Comparison of ENCODE assay signal across 20 cellular contexts in the genomic region with DNA sequence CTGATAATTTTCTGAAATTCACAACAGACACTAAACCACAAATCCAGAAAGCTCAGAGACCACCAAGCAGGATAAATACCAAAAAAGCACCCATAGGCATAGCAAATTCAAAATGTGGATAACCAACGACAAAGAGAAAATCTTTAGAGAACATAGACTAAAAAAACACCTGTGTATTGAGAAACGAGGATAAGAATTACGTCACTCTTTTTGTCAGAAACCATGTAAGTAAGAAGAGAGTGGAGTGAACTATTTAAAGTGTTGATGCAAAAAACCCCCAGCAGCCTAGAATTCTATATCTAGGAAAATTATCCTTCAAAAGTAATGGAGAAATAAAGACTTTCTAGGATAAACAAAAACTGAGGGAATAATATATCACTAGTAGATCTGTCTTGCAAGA.
DNase-seq lines count a peak whose midpoint lies in the region; ATAC-seq, FAIRE-seq and TF ChIP-seq lines count a peak whose summit lies in the region.
"Had no signal": no experiment of that assay in that cellular context is flagged by ENCODE, and none has a peak within 500 bp of the region (broad histone marks: within the 10 kb centered on the region; RNA-seq: fewer than 3 reads in every experiment).

No MANE protein-coding gene starts in this region.

- H3K27me3 Mint-ChIP-seq in endothelial cell (ENCODE audit: unreplicated experiment) (peaks cover 2% of the 10 kb centered on the region), mesothelial cell of epicardium (ENCODE audit: low read depth) (no peaks in the 10 kb centered on the region)
- no peaks in the 10 kb centered on the region for H3K27me3 Mint-ChIP-seq in CD4-positive, alpha-beta T cell

- no peaks in the 10 kb centered on the region for H3K79me2 ChIP-seq in HepG2 (ENCODE audit: insufficient read depth, low read length)

- TF ChIP-seq POLR2A in HepG2 (IDR thresholded peaks at IDR 0.05; ENCODE audit: insufficient read depth in 1 of 2, low read depth in 2 of 2, low read length in 2 of 2) = no peak
- TF ChIP-seq POLR2A in right lobe of liver (IDR thresholded peaks at IDR 0.05) = no peak

- TF ChIP-seq EP300 in HepG2 (IDR thresholded peaks at IDR 0.05; ENCODE audit: low read depth in 2 of 2, low read length in 2 of 2) (no peak), HepG2 (CRISPR knock-in tag; IDR thresholded peaks at IDR 0.05; ENCODE audit: borderline replicate concordance) (no peak)

- H3K4me3 ChIP-seq in HepG2 (replicated peaks in 1 of 3; ENCODE audit: insufficient read depth in 1 of 3, low read depth in 2 of 3, low read length in 3 of 3) (no peak overlapping the region), right lobe of liver (no peak overlapping the region)
- H3K4me3 ChIP-seq: A549, GM12878 had no signal

- TF ChIP-seq RAD21 in HepG2 (CRISPR knock-in tag; IDR thresholded peaks at IDR 0.05) = no peak

- intact Hi-C loops in HepG2 (cut with micrococcal nuclease; ENCODE audit: unreplicated experiment) = no loop called here
- intact Hi-C loops in right lobe of liver (cut with DNase I) = no loop called here
- intact Hi-C loops in CD4-positive, alpha-beta T cell (cut with DNase I, micrococcal nuclease) = no loop called here

- H3K27ac ChIP-seq in HepG2 (ENCODE audit: extremely low read length, insufficient read depth, low read length) (no peak overlapping the region), right lobe of liver (no peak overlapping the region)
- H3K27ac ChIP-seq in CD4-positive, alpha-beta T cell (ENCODE audit: low read depth, low read length) = no peak overlapping the region
- H3K27ac ChIP-seq: A549 had no signal

- H3K36me3 Mint-ChIP-seq in endothelial cell (ENCODE audit: low read depth, unreplicated experiment) (peaks cover 4% of the 10 kb centered on the region), mesothelial cell of epicardium (peaks cover 14% of the 10 kb centered on the region)
- H3K36me3 Mint-ChIP-seq in CD4-positive, alpha-beta T cell (ENCODE audit: low read depth) = peaks cover 45% of the 10 kb centered on the region

- H3K4me2 ChIP-seq in HepG2 (ENCODE audit: low read depth, low read length) = no peak overlapping the region
- H3K4me2 ChIP-seq: A549 had no signal

- no peak for ATAC-seq in HepG2
- no peak for ATAC-seq in right lobe of liver
- ATAC-seq in GM18873 (IDR thresholded peaks at IDR 0.05; ENCODE audit: low FRiP score, unreplicated experiment) = no peak
- no peak for ATAC-seq in CD4-positive, alpha-beta T cell (ENCODE audit: poor library complexity)
- ATAC-seq: A549; CD8-positive, alpha-beta T cell; GM12878 had no signal

- peaks cover 43% of the 10 kb centered on the region for H3K4me1 Mint-ChIP-seq in endothelial cell (ENCODE audit: unreplicated experiment)
- peaks cover 21% of the 10 kb centered on the region for H3K4me1 Mint-ChIP-seq in mesothelial cell of epicardium
- H3K4me1 Mint-ChIP-seq in CD4-positive, alpha-beta T cell (ENCODE audit: low read depth) = no peaks in the 10 kb centered on the region

- H3K9ac ChIP-seq in HepG2 (ENCODE audit: insufficient read depth, low read depth, low read length) = no peak overlapping the region

- no peak for TF ChIP-seq CTCF in HepG2 (CRISPR knock-in tag; IDR thresholded peaks at IDR 0.05)
- TF ChIP-seq CTCF in right lobe of liver (IDR thresholded peaks at IDR 0.05) = no peak
- no peak for TF ChIP-seq CTCF in endothelial cell (IDR thresholded peaks at IDR 0.05; ENCODE audit: unreplicated experiment)
- TF ChIP-seq CTCF in mesothelial cell of epicardium (IDR thresholded peaks at IDR 0.05; ENCODE audit: unreplicated experiment) = no peak
- TF ChIP-seq CTCF in CD4-positive, alpha-beta T cell (IDR thresholded peaks at IDR 0.05) = no peak

- POLR2A ChIA-PET in HepG2 (lab: Yijun Ruan, JAX) = no interaction called here
- POLR2A ChIA-PET in CD4-positive, alpha-beta T cell (lab: Charles Lee) = no interaction called here

- no peak for FAIRE-seq in HepG2 (lab: Jason Lieb, UNC)
- FAIRE-seq: A549, D721Med, GM12878, H1 had no signal

- H2AFZ ChIP-seq in HepG2 (ENCODE audit: low read length) = no peak overlapping the region

- H3K27ac Mint-ChIP-seq in endothelial cell (ENCODE audit: unreplicated experiment) (peak overlapping the region; percentile 65), mesothelial cell of epicardium (peak overlapping the region; percentile 55)
- no peak overlapping the region for H3K27ac Mint-ChIP-seq in CD4-positive, alpha-beta T cell
- H3K27ac Mint-ChIP-seq: CD8-positive, alpha-beta T cell had no signal

- H3K9me3 Mint-ChIP-seq in endothelial cell (ENCODE audit: unreplicated experiment) (no peaks in the 10 kb centered on the region), mesothelial cell of epicardium (peaks cover 4% of the 10 kb centered on the region)
- H3K9me3 Mint-ChIP-seq in CD4-positive, alpha-beta T cell = no peaks in the 10 kb centered on the region
- H3K9me3 Mint-ChIP-seq: CD8-positive, alpha-beta T cell had no signal

- in situ Hi-C loops in HepG2 (cut with HindIII; ENCODE audit: extremely low pct_ligation_motif_present, low pct_unique_long_range_greater_than_20kb) (no loop called here), ACHN (cut with HindIII; ENCODE audit: low pct_ligation_motif_present, low pct_unique_long_range_greater_than_20kb, low sequenced_read_pairs) (no loop called here)

- 33% methylated on average over 3 of the region's 3 CpGs for WGBS in HepG2 (ENCODE audit: low lambda C conversion rate)
- 69% methylated on average over 3 of the region's 3 CpGs for WGBS in right lobe of liver (ENCODE audit: insufficient coverage, low coverage, low lambda C conversion rate, missing lambda C conversion rate)

- BruUV-seq in HepG2 (replicated peaks; lab: Mats Ljungman, UMichigan) = no TSS peak

- H3K27me3 ChIP-seq in HepG2 (ENCODE audit: control insufficient read depth in 1 of 2, insufficient read depth in 2 of 2, low read length in 2 of 2) (no peaks in the 10 kb centered on the region), right lobe of liver (no peaks in the 10 kb centered on the region)
- no peaks in the 10 kb centered on the region for H3K27me3 ChIP-seq in CD4-positive, alpha-beta T cell (ENCODE audit: control insufficient read depth, insufficient read depth, low read length)

- H3K36me3 ChIP-seq in HepG2 (replicated peaks in 1 of 2; ENCODE audit: control insufficient read depth in 1 of 2, insufficient read depth in 2 of 2, low read length in 2 of 2) (no peaks in the 10 kb centered on the region), right lobe of liver (no peaks in the 10 kb centered on the region)

- CTCF ChIA-PET in HepG2 (lab: Yijun Ruan, JAX; ENCODE audit: low intra/inter-chr PET ratio, low total read pairs) = no interaction called here
- CTCF ChIA-PET in CD4-positive, alpha-beta T cell (lab: Charles Lee) = no interaction called here

- no peaks in the 10 kb centered on the region for H3K4me1 ChIP-seq in HepG2 (ENCODE audit: insufficient read depth, low read length)
- H3K4me1 ChIP-seq in right lobe of liver = no peaks in the 10 kb centered on the region
- H3K4me1 ChIP-seq: A549 had no signal

- H4K20me1 ChIP-seq in HepG2 (ENCODE audit: insufficient read depth, low read length) = no peaks in the 10 kb centered on the region

- H3K9me3 ChIP-seq in HepG2 (ENCODE audit: low read length) (no peaks in the 10 kb centered on the region), right lobe of liver (no peaks in the 10 kb centered on the region)
- H3K9me3 ChIP-seq in CD4-positive, alpha-beta T cell (ENCODE audit: control insufficient read depth, low read length) = no peaks in the 10 kb centered on the region
- H3K9me3 ChIP-seq: A549 had no signal

- no peak for DNase-seq in HepG2 (ENCODE audit: low spot score)
- DNase-seq in right lobe of liver = no peak
- no peak for DNase-seq in endothelial cell (ENCODE audit: low spot score)
- DNase-seq in mesothelial cell of epicardium (ENCODE audit: low spot score in 2 of 2, unreplicated experiment in 2 of 2) = no peak
- DNase-seq in CD4-positive, alpha-beta T cell = no peak
- no peak for DNase-seq in ACHN
- DNase-seq: 8988T; C1 segment of cervical spinal cord; CD8-positive, alpha-beta T cell; DMS 273 treated with DMSO at 0.1 percent for 48 hours; DMS79; EL; GDM1; H7; HCEC 1CT had no signal

- H3K4me3 Mint-ChIP-seq in endothelial cell (ENCODE audit: unreplicated experiment) (no peak overlapping the region), mesothelial cell of epicardium (no peak overlapping the region)
- no peak overlapping the region for H3K4me3 Mint-ChIP-seq in CD4-positive, alpha-beta T cell
- H3K4me3 Mint-ChIP-seq: CD8-positive, alpha-beta T cell had no signal

TF ChIP-seq in HepG2, 621 proteins besides CTCF, POLR2A, EP300 and RAD21:
- TF ChIP-seq DNMT1 (CRISPR knock-in tag; IDR thresholded peaks at IDR 0.05) (no peak), CREB1 (IDR thresholded peaks at IDR 0.05) (peak; percentile 67; the same call in 1 of the 2 replicates), CREB1 (CRISPR knock-in tag; IDR thresholded peaks at IDR 0.05) (no peak), ATF7 (IDR thresholded peaks at IDR 0.05) (peak; percentile 92), ATF7 (CRISPR knock-in tag; IDR thresholded peaks at IDR 0.05) (no peak)
- TF ChIP-seq, protein P1, sequence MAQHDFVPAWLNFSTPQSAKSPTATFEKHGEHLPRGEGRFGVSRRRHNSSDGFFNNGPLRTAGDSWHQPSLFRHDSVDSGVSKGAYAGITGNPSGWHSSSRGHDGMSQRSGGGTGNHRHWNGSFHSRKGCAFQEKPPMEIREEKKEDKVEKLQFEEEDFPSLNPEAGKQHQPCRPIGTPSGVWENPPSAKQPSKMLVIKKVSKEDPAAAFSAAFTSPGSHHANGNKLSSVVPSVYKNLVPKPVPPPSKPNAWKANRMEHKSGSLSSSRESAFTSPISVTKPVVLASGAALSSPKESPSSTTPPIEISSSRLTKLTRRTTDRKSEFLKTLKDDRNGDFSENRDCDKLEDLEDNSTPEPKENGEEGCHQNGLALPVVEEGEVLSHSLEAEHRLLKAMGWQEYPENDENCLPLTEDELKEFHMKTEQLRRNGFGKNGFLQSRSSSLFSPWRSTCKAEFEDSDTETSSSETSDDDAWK (CRISPR knock-in tag; IDR thresholded peaks at IDR 0.05) = no peak
